Comparison of ENCODE assay signal across 21 cellular contexts in the genomic region with DNA sequence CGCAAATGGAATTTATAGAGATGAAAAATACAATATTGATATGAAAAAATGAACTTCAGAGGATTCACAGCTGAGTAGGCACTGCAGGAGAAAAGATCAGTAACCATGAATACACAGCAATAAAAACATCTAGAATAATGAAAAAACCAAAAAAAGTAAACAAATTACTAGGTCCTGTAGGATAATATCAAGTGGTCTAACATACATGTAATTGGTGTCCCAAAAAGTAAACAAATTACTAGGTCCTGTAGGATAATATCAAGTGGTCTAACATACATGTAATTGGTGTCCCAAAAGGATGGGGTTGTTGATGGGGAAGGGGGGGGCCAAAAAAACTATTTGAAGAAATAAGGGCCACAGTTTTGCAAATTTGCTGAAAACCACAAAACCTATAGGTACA.
"Had no signal": no experiment of that assay in that cellular context is flagged by ENCODE, and none has a peak within 500 bp of the region (broad histone marks: within the 10 kb centered on the region; RNA-seq: fewer than 3 reads in every experiment).

No MANE protein-coding gene starts in this region.

- H3K27me3 ChIP-seq: dorsolateral prefrontal cortex, esophagus squamous epithelium, gastrocnemius medialis, heart right ventricle, left lung had no signal

- H3K4me1 ChIP-seq: gastrocnemius medialis, lower lobe of right lung had no signal

- H3K36me3 ChIP-seq: gastrocnemius medialis, left lung, lower lobe of right lung had no signal

- DNase-seq: dermis blood vessel endothelial cell; dorsolateral prefrontal cortex; effector CD4-positive, alpha-beta T cell; effector memory CD4-positive, alpha-beta T cell; esophagus squamous epithelium; foreskin fibroblast; foreskin melanocyte; gastrocnemius medialis; glutamatergic neuron; head of caudate nucleus; heart right ventricle; hippocampal formation; left cardiac atrium; left lung; left ventricle myocardium superior; lower lobe of right lung; mesendoderm; midbrain; naive thymus-derived CD4-positive, alpha-beta T cell had no signal

- H3K27ac ChIP-seq: coronary artery, dorsolateral prefrontal cortex, esophagus squamous epithelium, gastrocnemius medialis, heart right ventricle, left lung, lower lobe of right lung had no signal

- H3K4me3 ChIP-seq: coronary artery, dorsolateral prefrontal cortex, esophagus squamous epithelium, gastrocnemius medialis, heart right ventricle, left lung, lower lobe of right lung had no signal

- ATAC-seq: esophagus mucosa; gastrocnemius medialis; heart right ventricle; left cardiac atrium; left lung; left ventricle myocardium superior; lower lobe of right lung; naive thymus-derived CD4-positive, alpha-beta T cell had no signal
